In the genomic region with DNA sequence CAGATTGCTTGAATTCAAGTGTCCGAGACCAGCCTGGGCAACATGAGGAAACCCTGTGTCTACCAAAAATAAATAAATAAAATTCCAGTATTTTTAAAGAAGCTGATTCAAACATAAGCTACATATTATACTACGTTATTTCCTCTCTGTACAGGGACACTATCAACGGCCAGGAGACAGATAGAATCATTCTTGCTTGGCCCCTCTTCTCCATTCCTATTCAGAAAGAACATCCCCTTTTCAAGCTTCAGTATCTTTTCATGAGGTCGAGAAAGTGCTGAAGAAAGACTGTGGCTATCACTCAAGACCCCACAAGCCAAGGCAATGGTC, we compare ENCODE assay signal across 8 cellular contexts. TPM values are rescaled to one million over a fixed set of nuclear protein-coding genes. Genes with fewer than 3 reads are reported as not detected.
A peak's percentile ranks its signal among the peaks of the same experiment; 100 is the strongest.
DNase-seq lines count a peak whose midpoint lies in the region; ATAC-seq, FAIRE-seq and TF ChIP-seq lines count a peak whose summit lies in the region.

No MANE protein-coding gene starts in this region.

- SMC1A ChIA-PET in GM12878 (lab: Charles Lee; ENCODE audit: uncharacterized antibody, unreplicated experiment): interaction anchor here (0.7 to 11.2 kb wide), 21 partner anchors 10 to 533 kb away, joined by 3 to 149 read pairs (median 3); a partner anchor contains a TSS

- no TSS peak for BruUV-seq in GM12878 (replicated peaks; lab: Mats Ljungman, UMichigan)

- ATAC-seq in HG03342 (IDR thresholded peaks at IDR 0.05; ENCODE audit: unreplicated experiment) (peak; percentile 10), GM12878 (no peak), HG02798 (IDR thresholded peaks at IDR 0.05; ENCODE audit: poor library complexity, unreplicated experiment) (no peak)

- H3K36me3 ChIP-seq in GM12878 (ENCODE audit: control insufficient read depth in 2 of 2, insufficient read depth in 2 of 2, low read length in 1 of 2): no peaks in the 10 kb centered on the region

- peaks cover 23% of the 10 kb centered on the region for H3K79me2 ChIP-seq in GM12878 (ENCODE audit: control insufficient read depth, insufficient read depth, low read length)

- RAD21 ChIA-PET in GM12878 (lab: Charles Lee; ENCODE audit: unreplicated experiment): interaction anchor here (0.7 to 5.7 kb wide), 17 partner anchors 14 to 221 kb away, joined by 3 to 98 read pairs (median 5); a partner anchor contains a TSS

- peak overlapping the region; percentile 65 for H3K4me2 ChIP-seq in GM12878 (ENCODE audit: control insufficient read depth, insufficient read depth)

- in situ Hi-C loops in GM12878 (cut with MboI): loop anchor here (25.0 kb wide), 1 partner anchor 678 kb away; a partner anchor contains a TSS

- H3K9me3 Mint-ChIP-seq in mesothelial cell of epicardium: no peaks in the 10 kb centered on the region

- peak overlapping the region; percentile 88 for H3K27ac ChIP-seq in GM12878 (ENCODE audit: control insufficient read depth, insufficient read depth)

- peak overlapping the region; percentile 92; the same call in 1 of the 2 replicates for H3K4me3 ChIP-seq in GM12878

- TF ChIP-seq EP300 in GM12878 (IDR thresholded peaks at IDR 0.05; ENCODE audit: borderline replicate concordance in 1 of 2, control insufficient read depth in 1 of 2, low read depth in 2 of 2, low read length in 2 of 2): no peak

- peaks cover 20% of the 10 kb centered on the region for H3K4me1 ChIP-seq in GM12878 (ENCODE audit: control insufficient read depth, insufficient read depth, low read length)

- H3K27ac Mint-ChIP-seq in mesothelial cell of epicardium: peak overlapping the region; percentile 82

- DNase-seq in GM19239 (ENCODE audit: insufficient read length, low spot score) (no peak), GM12878 (ENCODE audit: low read depth, low spot score) (no peak), mesothelial cell of epicardium (ENCODE audit: low spot score in 2 of 2, unreplicated experiment in 2 of 2) (no peak), A172 (ENCODE audit: low spot score) (no peak), NCI-H1417 (lab: John Stamatoyannopoulos, UW) (no peak), RCC 7860 (ENCODE audit: low spot score) (no peak)

- TF ChIP-seq CTCF in GM12878 (IDR thresholded peaks at IDR 0.05 in 2 of 3, conservative IDR thresholded peaks at IDR 0.05 in 1 of 3; ENCODE audit: control insufficient read depth in 2 of 3, extremely low read depth in 1 of 3, insufficient read depth in 1 of 3, low read depth in 3 of 3, low read length in 3 of 3): no peak
- no peak for TF ChIP-seq CTCF in mesothelial cell of epicardium (IDR thresholded peaks at IDR 0.05; ENCODE audit: unreplicated experiment)

- H3K4me3 Mint-ChIP-seq in mesothelial cell of epicardium: peak overlapping the region; percentile 63

- H3K9ac ChIP-seq in GM12878 (ENCODE audit: control insufficient read depth, insufficient read depth, low read length): peak overlapping the region; percentile 90

- POLR2A ChIA-PET in GM12878 (lab: Charles Lee): interaction anchor here (1.0 to 4.3 kb wide), 7 partner anchors 10 to 99 kb away, joined by 3 to 22 read pairs (median 4); a partner anchor contains a TSS

- H3K9me3 ChIP-seq in GM12878 (replicated peaks; ENCODE audit: control insufficient read depth, insufficient read depth, low read length): no peaks in the 10 kb centered on the region

- no peaks in the 10 kb centered on the region for H3K27me3 ChIP-seq in GM12878 (replicated peaks in 1 of 2; ENCODE audit: control insufficient read depth in 2 of 2, insufficient read depth in 2 of 2, low read length in 1 of 2)

- no peaks in the 10 kb centered on the region for H4K20me1 ChIP-seq in GM12878 (ENCODE audit: control insufficient read depth, insufficient read depth)

- H3K4me1 Mint-ChIP-seq in mesothelial cell of epicardium: peaks cover 16% of the 10 kb centered on the region

- no peak for TF ChIP-seq POLR2A in GM12878 (IDR thresholded peaks at IDR 0.05; ENCODE audit: low read depth, low read length)

- no peak for TF ChIP-seq RAD21 in GM12878 (IDR thresholded peaks at IDR 0.05; ENCODE audit: insufficient read depth, low read depth, low read length)

- H3K36me3 Mint-ChIP-seq in mesothelial cell of epicardium: no peaks in the 10 kb centered on the region

- FAIRE-seq in GM19239 (lab: Jason Lieb, UNC): peak; percentile 63
- FAIRE-seq in GM12878 (lab: Jason Lieb, UNC): peak; percentile 23
- no peak for FAIRE-seq in RCC 7860 (lab: Jason Lieb, UNC)

- CTCF ChIA-PET in GM12878 (lab: Yijun Ruan, JAX): interaction anchor here (0.6 to 9.2 kb wide), 21 partner anchors 9 to 533 kb away, joined by 3 to 149 read pairs (median 4); a partner anchor contains a TSS

- 2% methylated on average over 4 of the region's 4 CpGs for WGBS in GM12878 (ENCODE audit: insufficient coverage, insufficient replicate concordance, low lambda C conversion rate, missing lambda C conversion rate)

- peak overlapping the region; percentile 91 for H2AFZ ChIP-seq in GM12878 (ENCODE audit: control insufficient read depth, low read depth, low read length)

- intact Hi-C loops in GM12878 (cut with micrococcal nuclease; ENCODE audit: unreplicated experiment): loop anchor here (1.0 to 10.0 kb wide), 4 partner anchors 73 to 681 kb away; a partner anchor contains a TSS

- peaks cover 2% of the 10 kb centered on the region for H3K27me3 Mint-ChIP-seq in mesothelial cell of epicardium (ENCODE audit: low read depth)

TF ChIP-seq in GM12878, 131 proteins besides CTCF, POLR2A, EP300 and RAD21 (continues in another document):
- TF ChIP-seq SIN3A (IDR thresholded peaks at IDR 0.05; ENCODE audit: low read depth, low read length): no peak
- TF ChIP-seq CBX3 (IDR thresholded peaks at IDR 0.05; ENCODE audit: borderline replicate concordance, low read depth): no peak
- TF ChIP-seq RELA (IDR thresholded peaks at IDR 0.05; ENCODE audit: borderline replicate concordance, partially characterized antibody): no peak
- TF ChIP-seq HDGF (IDR thresholded peaks at IDR 0.05): no peak
- TF ChIP-seq ZNF207 (IDR thresholded peaks at IDR 0.05; ENCODE audit: borderline replicate concordance): no peak
- TF ChIP-seq ZNF384 (IDR thresholded peaks at IDR 0.05; ENCODE audit: borderline replicate concordance, low read depth, low read length): no peak
- TF ChIP-seq, protein P1, sequence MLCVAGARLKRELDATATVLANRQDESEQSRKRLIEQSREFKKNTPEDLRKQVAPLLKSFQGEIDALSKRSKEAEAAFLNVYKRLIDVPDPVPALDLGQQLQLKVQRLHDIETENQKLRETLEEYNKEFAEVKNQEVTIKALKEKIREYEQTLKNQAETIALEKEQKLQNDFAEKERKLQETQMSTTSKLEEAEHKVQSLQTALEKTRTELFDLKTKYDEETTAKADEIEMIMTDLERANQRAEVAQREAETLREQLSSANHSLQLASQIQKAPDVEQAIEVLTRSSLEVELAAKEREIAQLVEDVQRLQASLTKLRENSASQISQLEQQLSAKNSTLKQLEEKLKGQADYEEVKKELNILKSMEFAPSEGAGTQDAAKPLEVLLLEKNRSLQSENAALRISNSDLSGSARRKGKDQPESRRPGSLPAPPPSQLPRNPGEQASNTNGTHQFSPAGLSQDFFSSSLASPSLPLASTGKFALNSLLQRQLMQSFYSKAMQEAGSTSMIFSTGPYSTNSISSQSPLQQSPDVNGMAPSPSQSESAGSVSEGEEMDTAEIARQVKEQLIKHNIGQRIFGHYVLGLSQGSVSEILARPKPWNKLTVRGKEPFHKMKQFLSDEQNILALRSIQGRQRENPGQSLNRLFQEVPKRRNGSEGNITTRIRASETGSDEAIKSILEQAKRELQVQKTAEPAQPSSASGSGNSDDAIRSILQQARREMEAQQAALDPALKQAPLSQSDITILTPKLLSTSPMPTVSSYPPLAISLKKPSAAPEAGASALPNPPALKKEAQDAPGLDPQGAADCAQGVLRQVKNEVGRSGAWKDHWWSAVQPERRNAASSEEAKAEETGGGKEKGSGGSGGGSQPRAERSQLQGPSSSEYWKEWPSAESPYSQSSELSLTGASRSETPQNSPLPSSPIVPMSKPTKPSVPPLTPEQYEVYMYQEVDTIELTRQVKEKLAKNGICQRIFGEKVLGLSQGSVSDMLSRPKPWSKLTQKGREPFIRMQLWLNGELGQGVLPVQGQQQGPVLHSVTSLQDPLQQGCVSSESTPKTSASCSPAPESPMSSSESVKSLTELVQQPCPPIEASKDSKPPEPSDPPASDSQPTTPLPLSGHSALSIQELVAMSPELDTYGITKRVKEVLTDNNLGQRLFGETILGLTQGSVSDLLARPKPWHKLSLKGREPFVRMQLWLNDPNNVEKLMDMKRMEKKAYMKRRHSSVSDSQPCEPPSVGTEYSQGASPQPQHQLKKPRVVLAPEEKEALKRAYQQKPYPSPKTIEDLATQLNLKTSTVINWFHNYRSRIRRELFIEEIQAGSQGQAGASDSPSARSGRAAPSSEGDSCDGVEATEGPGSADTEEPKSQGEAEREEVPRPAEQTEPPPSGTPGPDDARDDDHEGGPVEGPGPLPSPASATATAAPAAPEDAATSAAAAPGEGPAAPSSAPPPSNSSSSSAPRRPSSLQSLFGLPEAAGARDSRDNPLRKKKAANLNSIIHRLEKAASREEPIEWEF (IDR thresholded peaks at IDR 0.05; ENCODE audit: insufficient replicate concordance, low read depth, low read length): no peak
- no peak for TF ChIP-seq BMI1 (IDR thresholded peaks at IDR 0.05; ENCODE audit: borderline replicate concordance)
- no peak for TF ChIP-seq SRF (IDR thresholded peaks at IDR 0.05; ENCODE audit: low read depth in 2 of 2, low read length in 2 of 2)
- no peak for TF ChIP-seq PAX8 (IDR thresholded peaks at IDR 0.05)

RNA-seq across cellular contexts. Expression of a gene that starts 0.3 kb away (rescaled TPM):
- total RNA-seq in GM12878 (2013; cell fraction: nucleolus; rRNA removed): 83.0 and 83.5 TPM in 2 replicates
- 74.0 and 75.8 TPM in 2 replicates for total RNA-seq in GM12878 (2014; rRNA removed)
- 58.5 and 59.1 TPM in 2 replicates for total RNA-seq in GM12878 (2014; rRNA removed; fragmentation: Illumina TruSeq; extraction: Trizol)
- 58.8 and 60.7 TPM in 2 replicates for total RNA-seq in GM12878 (2021)
- polyA plus RNA-seq in GM12878 (2011; ENCODE audit: low read depth): 51.5 TPM
- polyA plus RNA-seq in GM12878 (2011; rRNA removed): 55.0 and 56.9 TPM in 2 replicates
- polyA plus RNA-seq in GM12878 (2011; cell fraction: cytosol; rRNA removed): 39.1 and 39.5 TPM in 2 replicates
- 30.7 and 34.7 TPM in 2 replicates for polyA plus RNA-seq in GM12878 (2011; cell fraction: nucleus; rRNA removed)
- 54.3 and 60.3 TPM in 2 replicates for polyA plus RNA-seq in GM12878 (2012)
- polyA plus RNA-seq in GM12878 (2014; fragmentation: Illumina TruSeq; extraction: Trizol): 63.6 and 85.6 TPM in 2 replicates
- polyA plus RNA-seq in GM12878 (2014; fragmentation: Nextera tagmentation; extraction: Ambion mirVana): 10 to 100 TPM; 59.1 to 66.1 TPM
- 56.6 and 60.8 TPM in 2 replicates for polyA plus RNA-seq in GM12878 (2014; rRNA removed)
- 10 to 100 TPM; 98.0 to 99.8 TPM for polyA plus RNA-seq in GM12878 (2016; fragmentation: Nextera tagmentation; extraction: Ambion mirVana)
- polyA minus RNA-seq in GM12878 (2011; rRNA and poly(A)+ RNA removed): 25.6 and 33.3 TPM in 2 replicates
- polyA minus RNA-seq in GM12878 (2011; cell fraction: cytosol; rRNA and poly(A)+ RNA removed): 11.8 and 18.3 TPM in 2 replicates
- 25.0 and 32.4 TPM in 2 replicates for polyA minus RNA-seq in GM12878 (2011; cell fraction: nucleus; rRNA and poly(A)+ RNA removed)
- total RNA-seq in mesothelial cell of epicardium: 32.7 to 33.5 TPM (median 33.0 TPM) in 3 replicates
- 62.7 and 69.9 TPM in 2 replicates for total RNA-seq in A172 (2014; rRNA removed; shearing (Covaris generic))
